In genomic region chr16:86432691-86433090, GRCh38 we compare ENCODE assay signal across 28 cellular contexts.
A peak's percentile ranks its signal among the peaks of the same experiment; 100 is the strongest.
DNase-seq lines count a peak whose midpoint lies in the region; ATAC-seq and TF ChIP-seq lines count a peak whose summit lies in the region.
"Had no signal": no experiment of that assay in that cellular context is flagged by ENCODE, and none has a peak within 500 bp of the region (broad histone marks: within the 10 kb centered on the region; RNA-seq: fewer than 3 reads in every experiment).

No MANE protein-coding gene starts in this region.

- peak overlapping the region; percentile 71 for H3K27ac ChIP-seq in muscle layer of colon (ENCODE audit: low read depth, low read length)
- no peak overlapping the region for H3K27ac ChIP-seq in effector memory CD4-positive, alpha-beta T cell (ENCODE audit: insufficient read depth, low read length, poor library complexity, severe bottlenecking)
- H3K27ac ChIP-seq: BLaER1 treated with 17β-estradiol and CSF1 and Interleukin-3, amounts not matched to agents 10 nM and 100 nM; body of pancreas; dorsolateral prefrontal cortex; epithelial cell of prostate; gastrocnemius medialis; left lung; RWPE1; SK-N-MC; upper lobe of left lung had no signal

- peaks cover 57% of the 10 kb centered on the region for H3K4me1 ChIP-seq in muscle layer of colon (ENCODE audit: insufficient read depth, low read length)
- H3K4me1 ChIP-seq in effector memory CD4-positive, alpha-beta T cell (ENCODE audit: control insufficient read depth, insufficient read depth, low read length, poor library complexity, severe bottlenecking) = no peaks in the 10 kb centered on the region
- H3K4me1 ChIP-seq: BLaER1 treated with 17β-estradiol and CSF1 and Interleukin-3, amounts not matched to agents 10 nM and 100 nM; body of pancreas; gastrocnemius medialis; left lung; upper lobe of left lung had no signal

- H3K4me3 ChIP-seq in astrocyte of the cerebellum (ENCODE audit: low read depth, low read length) = no peak overlapping the region
- H3K4me3 ChIP-seq in muscle layer of colon (ENCODE audit: low read depth in 1 of 2, low read length in 2 of 2) = peak overlapping the region in 1 of 2 donors; percentile 6
- H3K4me3 ChIP-seq in effector memory CD4-positive, alpha-beta T cell (ENCODE audit: insufficient read depth, low read depth, low read length, poor library complexity, severe bottlenecking) = no peak overlapping the region
- H3K4me3 ChIP-seq: BLaER1 treated with 17β-estradiol and CSF1 and Interleukin-3, amounts not matched to agents 10 nM and 100 nM; body of pancreas; dorsolateral prefrontal cortex; gastrocnemius medialis; left lung; SK-N-MC; upper lobe of left lung had no signal

- no peaks in the 10 kb centered on the region for H3K27me3 ChIP-seq in muscle layer of colon (ENCODE audit: control insufficient read depth in 1 of 2, insufficient read depth in 2 of 2, low read length in 2 of 2)
- no peaks in the 10 kb centered on the region for H3K27me3 ChIP-seq in effector memory CD4-positive, alpha-beta T cell (replicated peaks; ENCODE audit: control insufficient read depth, insufficient read depth, low read length, poor library complexity, severe bottlenecking)
- H3K27me3 ChIP-seq: BLaER1 treated with 17β-estradiol and CSF1 and Interleukin-3, amounts not matched to agents 10 nM and 100 nM; body of pancreas; upper lobe of left lung had no signal

- TF ChIP-seq CTCF in astrocyte of the cerebellum (IDR thresholded peaks at IDR 0.05; ENCODE audit: low read depth, low read length, missing control alignments) = no peak

- DNase-seq in astrocyte of the cerebellum (ENCODE audit: low read depth) = peak; percentile 35
- peak; percentile 49 for DNase-seq in fibroblast of peridontal ligament (ENCODE audit: extremely low read depth)
- DNase-seq in ureter (ENCODE audit: low spot score) = peak; percentile 60
- DNase-seq in NCI-H510A treated with DMSO at 0.1 percent for 48 hours (lab: John Stamatoyannopoulos, UW) = no peak
- no peak for DNase-seq in effector memory CD4-positive, alpha-beta T cell
- DNase-seq: activated CD4-positive, alpha-beta T cell treated with anti-CD3 and anti-CD28 coated beads, Interleukin-2, amount 10 ng/mL, durations not matched to agents 24 days and 14 days; activated gamma-delta T cell treated with Interleukin-2 at 50 U/mL for 16 hours; activated T-cell treated with anti-CD3 and anti-CD28 coated beads, Interleukin-2, amount 50 U/mL, for 1 hour; body of pancreas; DMS53; dorsolateral prefrontal cortex; gastrocnemius medialis; immature natural killer cell; mesendoderm; natural killer cell; NCI-H1694 treated with DMSO at 0.1 percent for 48 hours; NCI-H2171; NCI-H524 treated with DMSO at 0.1 percent for 48 hours; stimulated activated CD4-positive, alpha-beta T cell treated with anti-CD3 and anti-CD28 coated beads, Interleukin-2, amount 100 ng/mL, for 48 hours; T-helper 2 cell had no signal

- no peaks in the 10 kb centered on the region for H3K36me3 ChIP-seq in muscle layer of colon (ENCODE audit: insufficient read depth, low read length)
- no peaks in the 10 kb centered on the region for H3K36me3 ChIP-seq in effector memory CD4-positive, alpha-beta T cell (ENCODE audit: control insufficient read depth, insufficient read depth, low read length)
- H3K36me3 ChIP-seq: BLaER1 treated with 17β-estradiol and CSF1 and Interleukin-3, amounts not matched to agents 10 nM and 100 nM; gastrocnemius medialis; left lung; upper lobe of left lung had no signal

- in situ Hi-C loops in astrocyte of the cerebellum (cut with HindIII; ENCODE audit: low sequenced_read_pairs) = no loop called here

- H3K9ac ChIP-seq in muscle layer of colon (ENCODE audit: low read length) = peak overlapping the region; percentile 41
- H3K9ac ChIP-seq: BLaER1 treated with 17β-estradiol and CSF1 and Interleukin-3, amounts not matched to agents 10 nM and 100 nM had no signal

- H3K9me3 ChIP-seq in muscle layer of colon (ENCODE audit: low read length) = no peaks in the 10 kb centered on the region
- no peaks in the 10 kb centered on the region for H3K9me3 ChIP-seq in effector memory CD4-positive, alpha-beta T cell (ENCODE audit: control insufficient read depth, low read length)
- H3K9me3 ChIP-seq: BLaER1 treated with 17β-estradiol and CSF1 and Interleukin-3, amounts not matched to agents 10 nM and 100 nM; body of pancreas; gastrocnemius medialis; left lung; upper lobe of left lung had no signal

- no peak for ATAC-seq in HG03460 (IDR thresholded peaks at IDR 0.05; ENCODE audit: unreplicated experiment)
- ATAC-seq: body of pancreas, gastrocnemius medialis, left lung, natural killer cell had no signal

Comparison
In these comparisons a context has a peak if more than half of its experiments do, and no peak if none do; other contexts are left out.
1. DNase-seq: peak in astrocyte of the cerebellum (single experiment), fibroblast of peridontal ligament (single experiment) and ureter (single experiment); none in NCI-H510A treated with DMSO at 0.1 percent for 48 hours (single experiment) and effector memory CD4-positive, alpha-beta T cell (0 of 3).